ENCODE assay signal across 8 cellular contexts in genomic region chr13:108322206-108322824, GRCh38. TPM values are rescaled to one million over a fixed set of nuclear protein-coding genes. Genes with fewer than 3 reads are reported as not detected.
DNase-seq lines count a peak whose midpoint lies in the region; ATAC-seq and FAIRE-seq lines count a peak whose summit lies in the region.

No MANE protein-coding gene starts in this region.

- no peak for FAIRE-seq in urothelium cell line (lab: Jason Lieb, UNC)

- peak; percentile 49 for DNase-seq in EH (ENCODE audit: low read depth)
- DNase-seq in NCI-H774 (lab: John Stamatoyannopoulos, UW), result peak; percentile 77
- DNase-seq in central memory CD4-positive, alpha-beta T cell, result peak; percentile 56
- no peak for DNase-seq in left lobe of liver (ENCODE audit: low spot score)
- DNase-seq in urothelium cell line (ENCODE audit: low spot score), result peak; percentile 11
- no peak for DNase-seq in D341Med (ENCODE audit: low spot score)

- peak; percentile 85 for ATAC-seq in GM19455 (IDR thresholded peaks at IDR 0.05; ENCODE audit: unreplicated experiment)
- peak; percentile 82 for ATAC-seq in HG03354 (IDR thresholded peaks at IDR 0.05; ENCODE audit: poor library complexity, severe bottlenecking, unreplicated experiment)
- peak; percentile 95 for ATAC-seq in left lobe of liver

RNA-seq across cellular contexts. Expression of gene TNFSF13B, which starts 52.8 kb away (rescaled TPM):
- 3.2 TPM for total RNA-seq in left lobe of liver

Comparison
In these comparisons a context has a peak if more than half of its experiments do, and no peak if none do; other contexts are left out.
1. DNase-seq: peak in EH (single experiment), NCI-H774 (single experiment), central memory CD4-positive, alpha-beta T cell (single experiment) and urothelium cell line (single experiment); none in left lobe of liver (single experiment) and D341Med (single experiment).
2. Peak in every context shown above with its lines, with median percentiles within 50 percentile points of each other: ATAC-seq.